In the genomic region with DNA sequence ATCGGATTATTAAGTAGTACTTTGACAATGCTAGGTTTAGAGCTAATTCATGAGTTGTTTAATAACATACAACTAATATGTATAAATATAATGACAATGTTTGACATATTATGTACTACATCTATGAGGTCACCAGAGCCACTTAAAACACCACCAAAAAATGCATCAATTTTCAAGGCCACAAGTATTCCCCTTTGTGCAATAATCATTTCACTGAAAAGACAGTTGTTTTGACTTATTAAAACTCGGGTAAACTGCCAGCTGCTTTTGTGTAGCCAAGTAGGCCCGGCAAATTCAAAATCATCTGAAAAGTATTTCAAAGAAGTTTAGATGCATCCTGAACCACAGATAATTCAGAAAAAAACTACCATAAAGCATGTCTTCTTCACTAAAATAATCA, we compare ENCODE assay signal across 16 cellular contexts.
"Had no signal": no experiment of that assay in that cellular context is flagged by ENCODE, and none has a peak within 500 bp of the region (broad histone marks: within the 10 kb centered on the region; RNA-seq: fewer than 3 reads in every experiment).

No MANE protein-coding gene starts in this region.

- H3K27me3 ChIP-seq: colonic mucosa, esophagus squamous epithelium, gastroesophageal sphincter, pancreas had no signal

- H3K4me2 ChIP-seq: smooth muscle cell had no signal

- H3K4me1 ChIP-seq: colonic mucosa, esophagus squamous epithelium, pancreas had no signal

- ATAC-seq: gastroesophageal sphincter; left lobe of liver; naive thymus-derived CD8-positive, alpha-beta T cell; pancreas; right cardiac atrium had no signal

- H3K9me3 ChIP-seq: colonic mucosa, esophagus squamous epithelium, pancreas had no signal

- H3K36me3 ChIP-seq: colonic mucosa, pancreas had no signal

- DNase-seq: colonic mucosa; dermis blood vessel endothelial cell; esophagus squamous epithelium; foreskin fibroblast; glutamatergic neuron; islet precursor cell; mammary epithelial cell; naive thymus-derived CD8-positive, alpha-beta T cell; pancreas; right cardiac atrium; stimulated activated CD4-positive, alpha-beta T cell treated with anti-CD3 and anti-CD28 coated beads, Interleukin-2, amount 100 ng/mL, for 48 hours; stimulated activated naive CD4-positive, alpha-beta T cell treated with Interleukin-2 at 50 U/mL for 16 hours; trophoblast cell had no signal

- H3K27ac ChIP-seq: colonic mucosa, esophagus squamous epithelium, gastroesophageal sphincter, pancreas had no signal

- H3K4me3 ChIP-seq: colonic mucosa, esophagus squamous epithelium, gastroesophageal sphincter, pancreas, smooth muscle cell had no signal
